Comparison of ENCODE assay signal across 19 cellular contexts in the genomic region with DNA sequence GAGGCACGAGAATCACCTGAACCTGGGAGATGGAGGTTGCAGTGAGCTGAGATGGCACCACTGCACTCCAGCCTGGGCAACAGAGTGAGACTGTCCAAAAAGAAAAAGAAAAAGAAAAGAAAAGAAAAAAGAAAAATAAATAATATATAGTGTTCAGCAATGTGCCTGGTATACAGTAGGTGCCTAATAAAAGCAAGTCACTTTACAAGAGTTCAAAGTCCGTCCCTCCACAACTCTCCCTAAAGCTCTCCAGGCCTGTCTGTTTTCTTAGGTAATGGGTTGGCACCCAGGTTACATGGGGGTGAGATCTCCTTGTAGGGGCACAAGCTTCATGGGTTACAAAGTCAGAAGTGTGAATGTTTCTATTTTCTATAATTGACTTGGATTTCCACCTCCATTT. TPM values are rescaled to one million over a fixed set of nuclear protein-coding genes. Genes with fewer than 3 reads are reported as not detected.
"Had no signal": no experiment of that assay in that cellular context is flagged by ENCODE, and none has a peak within 500 bp of the region (broad histone marks: within the 10 kb centered on the region; RNA-seq: fewer than 3 reads in every experiment).

No MANE protein-coding gene starts in this region.

- H3K27ac ChIP-seq: esophagus muscularis mucosa, foreskin keratinocyte, gastrocnemius medialis, heart left ventricle had no signal

- H3K4me3 Mint-ChIP-seq: activated CD4-positive, alpha-beta memory T cell treated with anti-CD3 and anti-CD28 coated beads, Interleukin-2, amount 10 ng/mL, durations not matched to agents 7 days and 5 days; activated CD4-positive, alpha-beta T cell treated with anti-CD3 and anti-CD28 coated beads, Interleukin-2, amount 10 ng/mL, durations not matched to agents 7 days and 5 days; activated naive CD8-positive, alpha-beta T cell; activated T-cell treated with anti-CD3 and anti-CD28 coated beads, Interleukin-2, amount 50 U/mL, for 24 hours; activated T-cell treated with anti-CD3 and anti-CD28 coated beads, Interleukin-2, amount 50 U/mL, for 72 hours; T-helper 1 cell treated with Interleukin-12 subunit alpha and Interleukin-12 subunit beta and Interleukin-4 antibody, amounts not matched to agents 30 μg/mL and 1 μg/mL, for 36 hours; T-helper 2 cell treated with Interferon-gamma antibody and Interleukin-4, amounts not matched to agents 5 μg/mL and 100 μg/mL, for 36 hours; WTC11 had no signal

- H3K9me3 ChIP-seq: esophagus muscularis mucosa, gastrocnemius medialis, heart left ventricle had no signal

- H3K4me1 ChIP-seq: gastrocnemius medialis had no signal

- H3K36me3 ChIP-seq: esophagus muscularis mucosa, gastrocnemius medialis, heart left ventricle had no signal

- H3K27ac Mint-ChIP-seq: activated CD4-positive, alpha-beta memory T cell treated with anti-CD3 and anti-CD28 coated beads, Interleukin-2, amount 10 ng/mL, durations not matched to agents 7 days and 5 days; activated CD4-positive, alpha-beta T cell treated with anti-CD3 and anti-CD28 coated beads, Interleukin-2, amount 10 ng/mL, durations not matched to agents 7 days and 5 days; activated naive CD8-positive, alpha-beta T cell; activated T-cell treated with anti-CD3 and anti-CD28 coated beads, Interleukin-2, amount 50 U/mL, for 24 hours; activated T-cell treated with anti-CD3 and anti-CD28 coated beads, Interleukin-2, amount 50 U/mL, for 72 hours; effector memory CD8-positive, alpha-beta T cell; T-helper 1 cell treated with Interleukin-12 subunit alpha and Interleukin-12 subunit beta and Interleukin-4 antibody, amounts not matched to agents 30 μg/mL and 1 μg/mL, for 36 hours; T-helper 2 cell treated with Interferon-gamma antibody and Interleukin-4, amounts not matched to agents 5 μg/mL and 100 μg/mL, for 36 hours; WTC11 had no signal

- H3K9me3 Mint-ChIP-seq: activated CD4-positive, alpha-beta memory T cell treated with anti-CD3 and anti-CD28 coated beads, Interleukin-2, amount 10 ng/mL, durations not matched to agents 7 days and 5 days; activated CD4-positive, alpha-beta T cell treated with anti-CD3 and anti-CD28 coated beads, Interleukin-2, amount 10 ng/mL, durations not matched to agents 7 days and 5 days; activated T-cell treated with anti-CD3 and anti-CD28 coated beads, Interleukin-2, amount 50 U/mL, for 24 hours; activated T-cell treated with anti-CD3 and anti-CD28 coated beads, Interleukin-2, amount 50 U/mL, for 72 hours; effector memory CD8-positive, alpha-beta T cell; T-cell; T-helper 1 cell treated with Interleukin-12 subunit alpha and Interleukin-12 subunit beta and Interleukin-4 antibody, amounts not matched to agents 30 μg/mL and 1 μg/mL, for 36 hours; T-helper 2 cell treated with Interferon-gamma antibody and Interleukin-4, amounts not matched to agents 5 μg/mL and 100 μg/mL, for 36 hours; WTC11 had no signal

- H3K27me3 Mint-ChIP-seq: effector memory CD8-positive, alpha-beta T cell had no signal

- H3K27me3 ChIP-seq: foreskin keratinocyte, gastrocnemius medialis, heart left ventricle had no signal

- H3K36me3 Mint-ChIP-seq: activated naive CD8-positive, alpha-beta T cell; T-cell; WTC11 had no signal

- DNase-seq: cortex of kidney; effector CD4-positive, alpha-beta T cell had no signal

- H3K4me3 ChIP-seq: esophagus muscularis mucosa, gastrocnemius medialis, heart left ventricle had no signal

RNA-seq across cellular contexts. Expression of a gene that starts 16.6 kb away (rescaled TPM):
- total RNA-seq: activated CD4-positive, alpha-beta memory T cell treated with anti-CD3 and anti-CD28 coated beads, Interleukin-2, amount 10 ng/mL, durations not matched to agents 7 days and 5 days; activated CD4-positive, alpha-beta T cell treated with anti-CD3 and anti-CD28 coated beads, Interleukin-2, amount 10 ng/mL, durations not matched to agents 7 days and 5 days; activated T-cell treated with anti-CD3 and anti-CD28 coated beads, Interleukin-2, amount 50 U/mL, for 72 hours; astrocyte; chondrocyte; dermis blood vessel endothelial cell; foreskin keratinocyte; gastrocnemius medialis; heart left ventricle; T-cell; WTC11 had no signal
- polyA plus RNA-seq: foreskin keratinocyte, heart left ventricle had no signal

RNA-seq across cellular contexts. Expression of a gene that starts 51.5 kb away (rescaled TPM):
- total RNA-seq: activated CD4-positive, alpha-beta memory T cell treated with anti-CD3 and anti-CD28 coated beads, Interleukin-2, amount 10 ng/mL, durations not matched to agents 7 days and 5 days; activated CD4-positive, alpha-beta T cell treated with anti-CD3 and anti-CD28 coated beads, Interleukin-2, amount 10 ng/mL, durations not matched to agents 7 days and 5 days; activated T-cell treated with anti-CD3 and anti-CD28 coated beads, Interleukin-2, amount 50 U/mL, for 72 hours; dermis blood vessel endothelial cell; foreskin keratinocyte; T-cell had no signal
- polyA plus RNA-seq: foreskin keratinocyte had no signal
